In the genomic region with DNA sequence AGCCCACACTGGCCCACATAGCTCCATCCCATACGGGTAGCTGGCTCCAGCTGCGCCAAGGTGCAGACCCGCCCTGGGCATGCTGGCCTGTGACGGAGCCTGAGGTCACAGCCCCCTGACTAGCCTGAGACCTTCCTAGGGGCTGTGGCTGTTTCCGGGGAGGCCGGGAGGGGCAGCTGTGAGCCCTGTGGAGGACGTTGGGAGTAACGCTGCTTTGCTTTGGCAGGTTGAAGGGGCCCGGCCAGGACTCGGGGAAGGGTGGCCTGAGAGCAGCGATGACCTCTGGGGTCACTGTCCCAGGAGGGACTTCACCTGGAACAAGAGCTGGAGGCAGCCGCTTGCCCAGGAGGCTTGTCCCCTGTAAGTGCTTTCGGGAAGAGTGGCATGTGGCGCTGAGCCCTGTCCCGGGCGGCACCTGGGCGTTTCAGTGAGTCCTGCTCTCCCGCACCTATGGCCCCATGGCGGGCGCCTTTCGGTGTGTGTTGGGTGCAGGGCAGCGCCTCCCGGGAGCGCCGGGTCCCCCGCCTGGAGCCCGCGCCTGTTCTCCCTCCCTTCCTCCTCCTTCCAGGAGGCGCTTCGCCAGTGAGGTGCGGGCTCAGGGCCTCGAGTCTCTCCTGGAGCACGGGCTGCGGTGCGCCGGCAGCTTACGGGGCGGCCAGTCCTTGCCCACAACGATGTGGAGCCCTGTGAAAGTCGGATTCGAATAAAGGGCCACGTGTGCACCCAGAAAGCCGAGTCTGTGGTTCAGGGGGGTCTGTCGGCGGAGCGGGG, we compare ENCODE assay signal across 1 cellular context.
TF ChIP-seq lines count a peak whose summit lies in the region.

No MANE protein-coding gene starts in this region.

TF ChIP-seq in H1, 55 proteins besides CTCF, POLR2A, EP300 and RAD21:
- TF ChIP-seq, protein P1, sequence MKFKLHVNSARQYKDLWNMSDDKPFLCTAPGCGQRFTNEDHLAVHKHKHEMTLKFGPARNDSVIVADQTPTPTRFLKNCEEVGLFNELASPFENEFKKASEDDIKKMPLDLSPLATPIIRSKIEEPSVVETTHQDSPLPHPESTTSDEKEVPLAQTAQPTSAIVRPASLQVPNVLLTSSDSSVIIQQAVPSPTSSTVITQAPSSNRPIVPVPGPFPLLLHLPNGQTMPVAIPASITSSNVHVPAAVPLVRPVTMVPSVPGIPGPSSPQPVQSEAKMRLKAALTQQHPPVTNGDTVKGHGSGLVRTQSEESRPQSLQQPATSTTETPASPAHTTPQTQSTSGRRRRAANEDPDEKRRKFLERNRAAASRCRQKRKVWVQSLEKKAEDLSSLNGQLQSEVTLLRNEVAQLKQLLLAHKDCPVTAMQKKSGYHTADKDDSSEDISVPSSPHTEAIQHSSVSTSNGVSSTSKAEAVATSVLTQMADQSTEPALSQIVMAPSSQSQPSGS (IDR thresholded peaks at IDR 0.05; ENCODE audit: low read length), result no peak
- TF ChIP-seq NRF1 (IDR thresholded peaks at IDR 0.05; ENCODE audit: low read depth, low read length) (no peak), ASH2L (IDR thresholded peaks at IDR 0.05; ENCODE audit: low read length) (no peak), HDAC2 (IDR thresholded peaks at IDR 0.05; ENCODE audit: borderline replicate concordance in 1 of 2, low read depth in 2 of 2, low read length in 2 of 2) (no peak), RBBP5 (IDR thresholded peaks at IDR 0.05; ENCODE audit: borderline replicate concordance, low read depth, low read length) (0 out of 2 replicates have a peak, but pooled peaks have one; percentile 10)
